In genomic region chr10:113385021-113385975, GRCh38 we compare ENCODE assay signal across 8 cellular contexts.
DNase-seq lines count a peak whose midpoint lies in the region; ATAC-seq and TF ChIP-seq lines count a peak whose summit lies in the region.

No MANE protein-coding gene starts in this region.

- no peak overlapping the region for H3K4me3 ChIP-seq in AG09309 (ENCODE audit: control insufficient read depth, low read depth, low read length)
- no peak overlapping the region for H3K4me3 ChIP-seq in effector memory CD4-positive, alpha-beta T cell (ENCODE audit: insufficient read depth, low read depth, low read length, poor library complexity, severe bottlenecking)

- no peaks in the 10 kb centered on the region for H3K9me3 Mint-ChIP-seq in memory B cell

- H3K4me1 Mint-ChIP-seq in memory B cell = peaks cover 7% of the 10 kb centered on the region

- H3K27ac Mint-ChIP-seq in memory B cell = no peak overlapping the region

- no peaks in the 10 kb centered on the region for H3K9me3 ChIP-seq in effector memory CD4-positive, alpha-beta T cell (ENCODE audit: control insufficient read depth, low read length)

- no peaks in the 10 kb centered on the region for H3K27me3 ChIP-seq in effector memory CD4-positive, alpha-beta T cell (replicated peaks; ENCODE audit: control insufficient read depth, insufficient read depth, low read length, poor library complexity, severe bottlenecking)

- H3K36me3 ChIP-seq in effector memory CD4-positive, alpha-beta T cell (ENCODE audit: control insufficient read depth, insufficient read depth, low read length) = no peaks in the 10 kb centered on the region

- ATAC-seq in GM18867 (IDR thresholded peaks at IDR 0.05; ENCODE audit: unreplicated experiment) = peak; percentile 93
- ATAC-seq in HG03139 (IDR thresholded peaks at IDR 0.05; ENCODE audit: unreplicated experiment) = peak; percentile 67
- ATAC-seq in memory B cell (ENCODE audit: low read depth) = peak; percentile 62

- no peaks in the 10 kb centered on the region for H3K36me3 Mint-ChIP-seq in memory B cell

- DNase-seq in AG09309 (ENCODE audit: low read depth) = peak; percentile 74
- DNase-seq in NCI-H526 (lab: John Stamatoyannopoulos, UW) = peak; percentile 52 to 86
- peak; percentile 50 to 60 for DNase-seq in activated CD4-positive, alpha-beta T cell treated with anti-CD3 and anti-CD28 coated beads, Interleukin-2, amount 50 U/mL, for 48 hours
- DNase-seq in effector memory CD4-positive, alpha-beta T cell = peak; percentile 6 to 36 (median 13)
- peak in 1 of 2 donors; percentile 18 for DNase-seq in memory B cell (ENCODE audit: low spot score in 2 of 2)
- DNase-seq in stimulated activated CD8-positive, alpha-beta memory T cell treated with anti-CD3 and anti-CD28 coated beads, Interleukin-15, amount 100 ng/mL, for 24 hours (ENCODE audit: low read depth) = peak; percentile 9

- H3K4me3 Mint-ChIP-seq in memory B cell = peak overlapping the region; percentile 18

- H3K27ac ChIP-seq in effector memory CD4-positive, alpha-beta T cell (ENCODE audit: insufficient read depth, low read length, poor library complexity, severe bottlenecking) = no peak overlapping the region

- peaks cover 6% of the 10 kb centered on the region for H3K4me1 ChIP-seq in effector memory CD4-positive, alpha-beta T cell (ENCODE audit: control insufficient read depth, insufficient read depth, low read length, poor library complexity, severe bottlenecking)

- peaks cover 4% of the 10 kb centered on the region for H3K27me3 Mint-ChIP-seq in memory B cell

- TF ChIP-seq CTCF in AG09309 (IDR thresholded peaks at IDR 0.05; ENCODE audit: control insufficient read depth, insufficient read depth, low read depth, low read length, missing control alignments) = peak; percentile 93
